ENCODE assay signal across 1 cellular context in the genomic region with DNA sequence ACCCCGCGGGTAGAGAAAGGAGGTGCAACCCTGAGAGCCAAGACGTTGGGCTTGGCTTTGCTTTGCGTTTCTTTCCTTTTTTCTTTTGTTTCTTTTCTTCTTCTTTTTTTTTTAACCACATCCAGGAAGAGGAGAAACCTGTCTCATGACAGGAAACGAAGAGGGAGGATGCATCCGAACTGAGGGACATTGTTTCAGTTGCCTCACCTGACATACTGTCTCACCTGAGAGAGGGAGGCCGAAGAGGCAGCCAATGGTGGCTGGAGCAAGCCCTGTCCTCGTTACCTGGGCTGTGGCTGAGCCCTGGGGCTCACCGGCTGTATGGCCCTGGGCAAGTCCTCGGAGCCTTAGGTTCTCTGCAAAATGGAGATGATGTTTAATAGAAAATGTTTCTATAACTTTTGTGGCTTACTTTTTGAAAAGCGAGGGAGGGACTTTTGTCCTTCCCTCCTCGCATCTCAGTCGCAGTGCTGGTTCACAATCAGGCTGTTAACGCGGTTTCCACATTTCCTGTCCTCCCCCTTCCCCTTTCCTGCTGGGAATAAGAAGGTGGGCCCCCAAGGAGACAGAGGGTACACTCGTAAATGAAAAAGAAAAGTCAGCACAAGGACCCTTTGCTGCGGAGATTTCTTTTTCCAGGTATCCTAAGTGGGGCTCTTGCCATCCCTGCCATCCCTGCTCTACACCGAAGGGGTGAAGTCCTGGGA.
TF ChIP-seq lines count a peak whose summit lies in the region.

No MANE protein-coding gene starts in this region.

TF ChIP-seq in GM12878, 131 proteins besides CTCF, POLR2A, EP300 and RAD21 (continued from another document):
- TF ChIP-seq, protein P1, sequence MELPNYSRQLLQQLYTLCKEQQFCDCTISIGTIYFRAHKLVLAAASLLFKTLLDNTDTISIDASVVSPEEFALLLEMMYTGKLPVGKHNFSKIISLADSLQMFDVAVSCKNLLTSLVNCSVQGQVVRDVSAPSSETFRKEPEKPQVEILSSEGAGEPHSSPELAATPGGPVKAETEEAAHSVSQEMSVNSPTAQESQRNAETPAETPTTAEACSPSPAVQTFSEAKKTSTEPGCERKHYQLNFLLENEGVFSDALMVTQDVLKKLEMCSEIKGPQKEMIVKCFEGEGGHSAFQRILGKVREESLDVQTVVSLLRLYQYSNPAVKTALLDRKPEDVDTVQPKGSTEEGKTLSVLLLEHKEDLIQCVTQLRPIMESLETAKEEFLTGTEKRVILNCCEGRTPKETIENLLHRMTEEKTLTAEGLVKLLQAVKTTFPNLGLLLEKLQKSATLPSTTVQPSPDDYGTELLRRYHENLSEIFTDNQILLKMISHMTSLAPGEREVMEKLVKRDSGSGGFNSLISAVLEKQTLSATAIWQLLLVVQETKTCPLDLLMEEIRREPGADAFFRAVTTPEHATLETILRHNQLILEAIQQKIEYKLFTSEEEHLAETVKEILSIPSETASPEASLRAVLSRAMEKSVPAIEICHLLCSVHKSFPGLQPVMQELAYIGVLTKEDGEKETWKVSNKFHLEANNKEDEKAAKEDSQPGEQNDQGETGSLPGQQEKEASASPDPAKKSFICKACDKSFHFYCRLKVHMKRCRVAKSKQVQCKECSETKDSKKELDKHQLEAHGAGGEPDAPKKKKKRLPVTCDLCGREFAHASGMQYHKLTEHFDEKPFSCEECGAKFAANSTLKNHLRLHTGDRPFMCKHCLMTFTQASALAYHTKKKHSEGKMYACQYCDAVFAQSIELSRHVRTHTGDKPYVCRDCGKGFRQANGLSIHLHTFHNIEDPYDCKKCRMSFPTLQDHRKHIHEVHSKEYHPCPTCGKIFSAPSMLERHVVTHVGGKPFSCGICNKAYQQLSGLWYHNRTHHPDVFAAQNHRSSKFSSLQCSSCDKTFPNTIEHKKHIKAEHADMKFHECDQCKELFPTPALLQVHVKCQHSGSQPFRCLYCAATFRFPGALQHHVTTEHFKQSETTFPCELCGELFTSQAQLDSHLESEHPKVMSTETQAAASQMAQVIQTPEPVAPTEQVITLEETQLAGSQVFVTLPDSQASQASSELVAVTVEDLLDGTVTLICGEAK (IDR thresholded peaks at IDR 0.05; ENCODE audit: borderline replicate concordance): no peak; the same call in 1 of the 2 replicates
- TF ChIP-seq CHD2 (IDR thresholded peaks at IDR 0.05; ENCODE audit: borderline replicate concordance, low read depth, low read length) (no peak), DPF2 (IDR thresholded peaks at IDR 0.05) (0 out of 2 replicates have a peak, but pooled peaks have one; percentile 21), SMC3 (IDR thresholded peaks at IDR 0.05; ENCODE audit: borderline replicate concordance, low read length) (no peak), ZNF384 (IDR thresholded peaks at IDR 0.05; ENCODE audit: borderline replicate concordance, low read depth, low read length) (0 out of 2 replicates have a peak, but pooled peaks have one; percentile 10), HDAC2 (IDR thresholded peaks at IDR 0.05) (0 out of 2 replicates have a peak, but pooled peaks have one; percentile 56), NFYA (IDR thresholded peaks at IDR 0.05; ENCODE audit: borderline replicate concordance, low read depth, low read length) (no peak), TAF1 (IDR thresholded peaks at IDR 0.05; ENCODE audit: borderline replicate concordance, low read depth, low read length) (no peak)
TF ChIP-seq in GM12878: peak in this region for 9.
